ENCODE assay signal across 8 cellular contexts in the genomic region with DNA sequence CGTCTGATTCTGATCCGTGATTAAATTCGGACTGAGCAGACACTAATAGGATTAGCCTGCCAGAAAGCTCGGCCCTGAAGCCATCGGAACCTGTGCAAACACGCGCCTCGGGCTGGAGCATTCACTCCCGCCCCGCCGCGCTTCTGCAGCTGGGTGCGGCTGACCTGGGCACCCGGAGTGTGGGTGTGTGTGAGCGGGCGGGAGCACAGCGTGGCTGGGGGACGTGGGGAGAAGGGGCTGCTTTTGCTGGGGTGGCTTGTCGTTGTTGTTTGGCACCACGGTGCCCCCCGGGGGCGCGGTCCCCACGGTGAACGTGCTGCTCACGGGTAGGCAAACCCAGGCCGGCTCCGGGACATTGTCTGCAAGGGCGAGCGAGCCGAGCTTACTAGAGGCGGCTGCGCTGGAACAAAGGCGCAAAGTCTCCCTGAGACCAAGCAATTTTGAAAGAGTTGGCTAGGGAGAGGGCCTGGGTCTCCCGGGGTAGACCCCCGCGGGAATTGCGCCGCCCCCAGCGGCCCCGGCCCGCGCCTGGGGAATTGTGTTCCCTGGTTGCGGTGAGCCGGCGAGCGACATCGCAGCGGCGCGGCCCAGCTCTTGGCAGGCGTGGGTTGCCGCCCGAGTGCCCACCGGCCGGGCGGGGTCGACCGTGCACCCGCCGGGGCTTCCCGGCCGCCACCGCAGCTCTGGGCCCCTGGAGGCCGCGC. TPM values are rescaled to one million over a fixed set of nuclear protein-coding genes. Genes with fewer than 3 reads are reported as not detected.
DNase-seq lines count a peak whose midpoint lies in the region; ATAC-seq and TF ChIP-seq lines count a peak whose summit lies in the region.

No MANE protein-coding gene starts in this region.

- H2BK120ac ChIP-seq in mesenchymal stem cell (ENCODE audit: low read depth, low read length): no peak overlapping the region

- H2BK15ac ChIP-seq in mesenchymal stem cell (ENCODE audit: low read depth, poor library complexity, severe bottlenecking): no peak overlapping the region

- peak; percentile 11 for DNase-seq in DMS79 treated with DMSO at 0.1 percent for 48 hours (lab: John Stamatoyannopoulos, UW)
- DNase-seq in DMS79 (lab: John Stamatoyannopoulos, UW): no peak
- peak; percentile 20 for DNase-seq in SW480 (ENCODE audit: low spot score)
- DNase-seq in ecto neural progenitor cell (ENCODE audit: low spot score): peak; percentile 64
- DNase-seq in mesenchymal stem cell: peak; percentile 38
- DNase-seq in suprapubic skin (ENCODE audit: low spot score in 2 of 2): no peak
- no peak for DNase-seq in SKM-1 treated with dmso at 0.1 percent for 144 hours (lab: John Stamatoyannopoulos, UW; ENCODE audit: unreplicated experiment)

- no peak overlapping the region for H3K23ac ChIP-seq in mesenchymal stem cell (ENCODE audit: low read length in 2 of 2)

- H3K4me2 ChIP-seq in mesenchymal stem cell (ENCODE audit: low read length, poor library complexity, severe bottlenecking): peak overlapping the region; percentile 87

- WGBS in mesenchymal stem cell: 0% methylated on average over 18 of the region's 66 CpGs
- whole genome bisulfite sequencing in suprapubic skin: 21% methylated on average over 37 of the region's 66 CpGs

- H3K9me3 ChIP-seq in mesenchymal stem cell (ENCODE audit: control insufficient read depth, low read length) (peaks cover 6% of the 10 kb centered on the region), suprapubic skin (no peaks in the 10 kb centered on the region)

- no peak for TF ChIP-seq CTCF in suprapubic skin (IDR thresholded peaks at IDR 0.05)

- no peaks in the 10 kb centered on the region for H3K79me1 ChIP-seq in mesenchymal stem cell (replicated peaks; ENCODE audit: low read length, poor library complexity, severe bottlenecking)

- H3K27me3 ChIP-seq in mesenchymal stem cell (ENCODE audit: control insufficient read depth in 1 of 2, insufficient read depth in 1 of 2, low read length in 2 of 2): peaks cover 0 to 20% of the 10 kb centered on the region in 2 experiments
- H3K27me3 ChIP-seq in suprapubic skin: no peaks in the 10 kb centered on the region

- no peak overlapping the region for H3K27ac ChIP-seq in mesenchymal stem cell (ENCODE audit: low read length, poor library complexity, severe bottlenecking)
- peak overlapping the region; percentile 84 for H3K27ac ChIP-seq in suprapubic skin

- H4K8ac ChIP-seq in mesenchymal stem cell (ENCODE audit: low read length): no peak overlapping the region

- H3K4ac ChIP-seq in mesenchymal stem cell (ENCODE audit: low read depth in 1 of 2, low read length in 2 of 2): no peak overlapping the region

- H4K91ac ChIP-seq in mesenchymal stem cell (ENCODE audit: low read length): no peak overlapping the region

- no peak overlapping the region for H2AK5ac ChIP-seq in mesenchymal stem cell (ENCODE audit: low read length, severe bottlenecking)

- H3K36me3 ChIP-seq in mesenchymal stem cell (ENCODE audit: control insufficient read depth in 1 of 2, insufficient read depth in 2 of 2, low read depth in 1 of 2, low read length in 2 of 2) (no peaks in the 10 kb centered on the region), suprapubic skin (no peaks in the 10 kb centered on the region)

- no peak overlapping the region for H2BK12ac ChIP-seq in mesenchymal stem cell (ENCODE audit: low read length in 2 of 2)

- H3K4me1 ChIP-seq in mesenchymal stem cell (ENCODE audit: control insufficient read depth, insufficient read depth, low read depth, low read length) (peaks cover 12% of the 10 kb centered on the region), suprapubic skin (peaks cover 16% of the 10 kb centered on the region)

- H2BK5ac ChIP-seq in mesenchymal stem cell (ENCODE audit: low read depth, low read length, poor library complexity, severe bottlenecking): no peak overlapping the region

- TF ChIP-seq POLR2A in suprapubic skin (IDR thresholded peaks at IDR 0.05): no peak

- H3K18ac ChIP-seq in mesenchymal stem cell (ENCODE audit: low read depth in 1 of 2, low read length in 2 of 2): peak overlapping the region in 1 of 2 experiments; percentile 48

- no peak overlapping the region for H2AFZ ChIP-seq in mesenchymal stem cell (ENCODE audit: low read depth, low read length)

- H3K14ac ChIP-seq in mesenchymal stem cell (ENCODE audit: low read length in 2 of 2): no peak overlapping the region

- no peak for TF ChIP-seq EP300 in suprapubic skin (IDR thresholded peaks at IDR 0.05)

- H3K9ac ChIP-seq in mesenchymal stem cell (ENCODE audit: low read length): peak overlapping the region; percentile 77

- ATAC-seq in GM18861 (IDR thresholded peaks at IDR 0.05; ENCODE audit: unreplicated experiment): no peak

- H3K4me3 ChIP-seq in mesenchymal stem cell (ENCODE audit: insufficient read depth in 1 of 2, low read depth in 1 of 2, low read length in 2 of 2): peak overlapping the region; percentile 72 to 82
- H3K4me3 ChIP-seq in suprapubic skin: peak overlapping the region; percentile 64

RNA-seq across cellular contexts. Expression of a gene that starts 1.4 kb away (rescaled TPM):
- polyA plus RNA-seq in mesenchymal stem cell (2013, experiment 1 of 2): 3.4 TPM
- 3.3 TPM for polyA plus RNA-seq in mesenchymal stem cell (2013, experiment 2 of 2)
- 1 to 10 TPM in 3 of 4 donors, under 1 TPM in 1; 0.68 to 4.5 (median 3.4) TPM for total RNA-seq in suprapubic skin

Comparison
In these comparisons a context has a peak if more than half of its experiments do, and no peak if none do; other contexts are left out.
1. DNase-seq: peak in DMS79 treated with DMSO at 0.1 percent for 48 hours (single experiment), SW480 (single experiment), ecto neural progenitor cell (single experiment) and mesenchymal stem cell (single experiment); none in DMS79 (single experiment), suprapubic skin (0 of 2) and SKM-1 treated with dmso at 0.1 percent for 144 hours (single experiment).